ENCODE assay signal across 25 cellular contexts in genomic region chr12:22880331-22880730, GRCh38.
"Had no signal": no experiment of that assay in that cellular context is flagged by ENCODE, and none has a peak within 500 bp of the region (broad histone marks: within the 10 kb centered on the region; RNA-seq: fewer than 3 reads in every experiment).

No MANE protein-coding gene starts in this region.

- H3K36me3 ChIP-seq: ascending aorta, breast epithelium, gastrocnemius medialis had no signal

- ATAC-seq: activated naive CD4-positive, alpha-beta T cell treated with anti-CD3 and anti-CD28 coated beads, Interleukin-2, amount 50 U/mL, for 72 hours; activated T-cell treated with anti-CD3 and anti-CD28 coated beads, Interleukin-2, amount 50 U/mL, for 72 hours; effector memory CD8-positive, alpha-beta T cell; esophagus mucosa; gastrocnemius medialis; WTC11 had no signal

- H3K27ac ChIP-seq: ascending aorta, breast epithelium, coronary artery, dorsolateral prefrontal cortex, gastrocnemius medialis had no signal

- H3K27me3 ChIP-seq: ascending aorta, breast epithelium, dorsolateral prefrontal cortex, gastrocnemius medialis had no signal

- H3K4me1 ChIP-seq: ascending aorta, breast epithelium, gastrocnemius medialis had no signal

- H3K9me3 ChIP-seq: breast epithelium, gastrocnemius medialis had no signal

- H3K4me3 ChIP-seq: ascending aorta, breast epithelium, coronary artery, dorsolateral prefrontal cortex, gastrocnemius medialis had no signal

- DNase-seq: activated CD4-positive, alpha-beta memory T cell treated with anti-CD3 and anti-CD28 coated beads, Interleukin-2, amount 10 ng/mL, durations not matched to agents 7 days and 5 days; activated CD4-positive, alpha-beta T cell treated with anti-CD3 and anti-CD28 coated beads for 1 hour; activated CD4-positive, alpha-beta T cell treated with anti-CD3 and anti-CD28 coated beads for 4 hours; activated CD4-positive, alpha-beta T cell treated with anti-CD3 and anti-CD28 coated beads, Interleukin-2, amount 10 ng/mL, durations not matched to agents 7 days and 5 days; activated CD4-positive, alpha-beta T cell treated with anti-CD3 and anti-CD28 coated beads, Interleukin-2, amount 50 U/mL, for 4 hours; activated CD8-positive, alpha-beta memory T cell treated with anti-CD3 and anti-CD28 coated beads, Interleukin-2, amount 50 U/mL, for 48 hours; activated gamma-delta T cell; activated naive CD4-positive, alpha-beta T cell; activated naive CD4-positive, alpha-beta T cell treated with anti-CD3 and anti-CD28 coated beads, Interleukin-2, amount 10 ng/mL, durations not matched to agents 7 days and 5 days; activated naive CD8-positive, alpha-beta T cell treated with anti-CD3 and anti-CD28 coated beads, Interleukin-2, amount 10 ng/mL, durations not matched to agents 7 days and 5 days; activated T-cell treated with anti-CD3 and anti-CD28 coated beads for 4 hours; activated T-cell treated with anti-CD3 and anti-CD28 coated beads, Interleukin-2, amount 50 U/mL, for 24 hours; activated T-cell treated with anti-CD3 and anti-CD28 coated beads, Interleukin-2, amount 50 U/mL, for 72 hours; dorsolateral prefrontal cortex; effector memory CD8-positive, alpha-beta T cell; foreskin fibroblast; gastrocnemius medialis; glutamatergic neuron; T-helper 2 cell had no signal
